10 cellular contexts compared by ENCODE assay signal in the genomic region with DNA sequence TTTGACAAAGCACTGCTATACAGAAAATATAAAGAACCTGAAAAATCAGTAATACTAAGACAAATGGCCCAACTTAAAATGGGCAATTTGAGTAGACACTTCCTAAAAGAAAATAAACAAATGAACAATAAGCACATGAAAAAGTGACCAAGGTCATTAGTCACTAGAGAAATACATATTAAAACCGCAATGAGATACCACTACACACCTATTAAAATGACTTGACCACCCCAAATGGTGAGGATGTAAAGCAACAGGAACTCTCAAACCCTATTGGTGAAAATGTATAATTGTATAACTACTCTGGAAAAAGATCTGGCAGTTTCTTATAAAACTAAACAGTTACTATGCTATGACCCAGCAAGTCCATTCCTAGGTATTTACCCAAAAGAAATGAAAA.
"Had no signal": no experiment of that assay in that cellular context is flagged by ENCODE, and none has a peak within 500 bp of the region (broad histone marks: within the 10 kb centered on the region; RNA-seq: fewer than 3 reads in every experiment).

No MANE protein-coding gene starts in this region.

- H3K4me3 ChIP-seq: GM23248, HAP-1, K562 had no signal

- H3K27ac ChIP-seq: GM23248, HL-60 had no signal

- ATAC-seq: HCT116, K562 had no signal

- DNase-seq: GM23248, GOT3, H7, HFFc6, IMR-90, KG1 had no signal

- H3K9me3 ChIP-seq: HAP-1 had no signal

- H3K36me3 ChIP-seq: HAP-1 had no signal
